In genomic region chr18:3594760-3595241, GRCh38 we compare ENCODE assay signal across 8 cellular contexts.
DNase-seq lines count a peak whose midpoint lies in the region; ATAC-seq and TF ChIP-seq lines count a peak whose summit lies in the region.

No MANE protein-coding gene starts in this region.

- peak overlapping the region; percentile 89 for H3K4me3 Mint-ChIP-seq in T-helper 1 cell treated with Interleukin-12 subunit alpha and Interleukin-12 subunit beta and Interleukin-4 antibody, amounts not matched to agents 30 μg/mL and 1 μg/mL, for 36 hours

- no peak overlapping the region for H3K4me3 ChIP-seq in mucosa of descending colon
- H3K4me3 ChIP-seq in vagina, result peak overlapping the region; percentile 45 to 53

- no peak for TF ChIP-seq CTCF in mucosa of descending colon (IDR thresholded peaks at IDR 0.05)
- TF ChIP-seq CTCF in vagina (IDR thresholded peaks at IDR 0.05), result no peak

- ATAC-seq in Right ventricle myocardium superior (ENCODE audit: poor library complexity) (peak; percentile 18), Right ventricle myocardium inferior (no peak), mucosa of descending colon (peak; percentile 5), GM19463 (IDR thresholded peaks at IDR 0.05; ENCODE audit: unreplicated experiment) (no peak), GM19467 (IDR thresholded peaks at IDR 0.05; ENCODE audit: unreplicated experiment) (no peak)

- DNase-seq in Right ventricle myocardium superior, result no peak
- no peak for DNase-seq in Right ventricle myocardium inferior (ENCODE audit: missing footprints)
- peak; percentile 6 for DNase-seq in effector CD8-positive, alpha-beta T cell (lab: John Stamatoyannopoulos, UW)
- DNase-seq in mucosa of descending colon, result peak in 2 of 3 donors; percentile 59 to 60
- no peak for DNase-seq in vagina (ENCODE audit: extremely low spot score in 2 of 2)

- H3K27ac Mint-ChIP-seq in T-helper 1 cell treated with Interleukin-12 subunit alpha and Interleukin-12 subunit beta and Interleukin-4 antibody, amounts not matched to agents 30 μg/mL and 1 μg/mL, for 36 hours, result peak overlapping the region; percentile 97

- H3K27me3 ChIP-seq in vagina, result no peaks in the 10 kb centered on the region

- H3K36me3 Mint-ChIP-seq in T-helper 1 cell treated with Interleukin-12 subunit alpha and Interleukin-12 subunit beta and Interleukin-4 antibody, amounts not matched to agents 30 μg/mL and 1 μg/mL, for 36 hours (ENCODE audit: low read depth), result peaks cover 21% of the 10 kb centered on the region

- peaks cover 54% of the 10 kb centered on the region for H3K4me1 Mint-ChIP-seq in T-helper 1 cell treated with Interleukin-12 subunit alpha and Interleukin-12 subunit beta and Interleukin-4 antibody, amounts not matched to agents 30 μg/mL and 1 μg/mL, for 36 hours (ENCODE audit: low read depth)

- H3K4me1 ChIP-seq in mucosa of descending colon (ENCODE audit: low read depth) (peaks cover 43% of the 10 kb centered on the region), vagina (peaks cover 47% of the 10 kb centered on the region)

- H3K27me3 Mint-ChIP-seq in T-helper 1 cell treated with Interleukin-12 subunit alpha and Interleukin-12 subunit beta and Interleukin-4 antibody, amounts not matched to agents 30 μg/mL and 1 μg/mL, for 36 hours (ENCODE audit: low read depth), result no peaks in the 10 kb centered on the region

- no peaks in the 10 kb centered on the region for H3K9me3 Mint-ChIP-seq in T-helper 1 cell treated with Interleukin-12 subunit alpha and Interleukin-12 subunit beta and Interleukin-4 antibody, amounts not matched to agents 30 μg/mL and 1 μg/mL, for 36 hours

- H3K36me3 ChIP-seq in mucosa of descending colon (ENCODE audit: low read depth) (no peaks in the 10 kb centered on the region), vagina (no peaks in the 10 kb centered on the region)

- peak overlapping the region; percentile 94 for H3K27ac ChIP-seq in vagina

- H3K9me3 ChIP-seq in mucosa of descending colon (no peaks in the 10 kb centered on the region), vagina (no peaks in the 10 kb centered on the region)

- intact Hi-C loops in Right ventricle myocardium superior (cut with DNase I) (no loop called here), Right ventricle myocardium inferior (cut with DNase I) (loop anchor here (2.0 kb wide), 2 partner anchors 72 to 146 kb away; no protein-coding TSS in a partner anchor), mucosa of descending colon (cut with DNase I, micrococcal nuclease) (loop anchor here (5.0 to 10.0 kb wide), 5 partner anchors 70 to 330 kb away; partner anchors contain the start of genes MYL12B (in 1 of the 2) and TGIF1 (in 1 of the 2)), vagina (cut with DNase I) (loop anchor here (2.0 kb wide), 1 partner anchor 146 kb away; no protein-coding TSS in a partner anchor)

- TF ChIP-seq POLR2A in vagina (IDR thresholded peaks at IDR 0.05), result no peak

Comparison
In these comparisons a context has a peak if more than half of its experiments do, and no peak if none do; other contexts are left out.
1. ATAC-seq: peak in Right ventricle myocardium superior (single experiment) and mucosa of descending colon (single experiment); none in Right ventricle myocardium inferior (single experiment), GM19463 (single experiment) and GM19467 (single experiment).
2. DNase-seq: peak in effector CD8-positive, alpha-beta T cell (single experiment) and mucosa of descending colon (2 of 3); none in Right ventricle myocardium superior (single experiment), Right ventricle myocardium inferior (single experiment) and vagina (0 of 2).